Comparison of ENCODE assay signal across 17 cellular contexts in the genomic region with DNA sequence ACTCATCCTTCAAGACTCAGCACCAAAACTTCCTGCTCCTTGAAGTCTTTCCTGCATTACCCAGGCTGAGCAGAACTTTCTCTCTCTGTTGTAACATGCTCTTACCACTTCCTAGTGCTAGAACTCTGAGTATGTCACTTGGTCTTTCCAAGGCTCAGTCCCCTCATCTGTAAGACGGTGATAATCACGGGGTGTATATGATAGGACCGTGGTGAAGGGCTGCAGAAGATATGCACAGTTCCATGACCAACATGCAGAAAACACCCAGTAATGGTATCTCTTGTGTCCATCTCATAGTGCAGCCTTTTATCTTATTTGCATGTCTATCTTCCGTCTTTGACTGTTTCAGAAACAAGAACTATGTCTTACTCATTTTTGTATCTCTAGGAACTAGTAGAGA.
DNase-seq lines count a peak whose midpoint lies in the region; ATAC-seq, FAIRE-seq and TF ChIP-seq lines count a peak whose summit lies in the region.
"Had no signal": no experiment of that assay in that cellular context is flagged by ENCODE, and none has a peak within 500 bp of the region (broad histone marks: within the 10 kb centered on the region; RNA-seq: fewer than 3 reads in every experiment).

No MANE protein-coding gene starts in this region.

- H3K4me2 ChIP-seq in K562 (ENCODE audit: insufficient read depth, low read length), result no peak overlapping the region
- H3K4me2 ChIP-seq: A549, BLaER1, GM23338 had no signal

- no peaks in the 10 kb centered on the region for H3K9me1 ChIP-seq in K562 (ENCODE audit: control insufficient read depth, insufficient read depth, low read length)

- WGBS in K562 (ENCODE audit: insufficient coverage, low coverage, missing lambda C conversion rate), result 1% methylated on average over 4 of the region's 4 CpGs

- ATAC-seq in HG02870 (IDR thresholded peaks at IDR 0.05; ENCODE audit: unreplicated experiment) (peak; percentile 40), K562 (no peak), esophagus mucosa (peak; percentile 13)
- ATAC-seq: A549, GM23338, HepG2 had no signal

- intact Hi-C loops in K562 (cut with micrococcal nuclease), result no loop called here

- no peak for TF ChIP-seq POLR2A in K562 (conservative IDR thresholded peaks at IDR 0.05)

- no peak overlapping the region for H3K4me3 ChIP-seq in K562
- H3K4me3 ChIP-seq: A549, BLaER1, GM23338 had no signal

- CTCF ChIA-PET in K562 (lab: Yijun Ruan, JAX; ENCODE audit: low intra/inter-chr PET ratio), result no interaction called here

- no peaks in the 10 kb centered on the region for H4K20me1 ChIP-seq in K562 (replicated peaks; ENCODE audit: control insufficient read depth, insufficient read depth, low read length)
- H4K20me1 ChIP-seq: BLaER1 had no signal

- in situ Hi-C loops in K562 (cut with MboI) (no loop called here), ACHN (cut with HindIII; ENCODE audit: low pct_ligation_motif_present, low pct_unique_long_range_greater_than_20kb, low sequenced_read_pairs) (no loop called here)

- no peak overlapping the region for H3K9ac ChIP-seq in K562 (ENCODE audit: insufficient read depth in 1 of 2, low read depth in 2 of 2, low read length in 2 of 2)
- H3K9ac ChIP-seq: BLaER1 had no signal

- FAIRE-seq in K562 (lab: Jason Lieb, UNC), result no peak
- FAIRE-seq: A549, GM12891, HepG2, HTR-8/SVneo had no signal

- POLR2A ChIA-PET in K562 (lab: Yijun Ruan, JAX), result no interaction called here

- TF ChIP-seq RAD21 in K562 (CRISPR knock-in tag; conservative IDR thresholded peaks at IDR 0.05 in 1 of 2, IDR thresholded peaks at IDR 0.05 in 1 of 2), result no peak

- H3K36me3 ChIP-seq in K562 (ENCODE audit: control insufficient read depth, insufficient read depth, low read length), result no peaks in the 10 kb centered on the region
- H3K36me3 ChIP-seq: BLaER1 had no signal

- H3K79me2 ChIP-seq in K562 (ENCODE audit: control insufficient read depth, insufficient read depth, low read length), result no peaks in the 10 kb centered on the region

- no peaks in the 10 kb centered on the region for H3K4me1 ChIP-seq in K562 (replicated peaks in 1 of 2; ENCODE audit: control insufficient read depth in 2 of 2, insufficient read depth in 2 of 2, low read length in 2 of 2)
- H3K4me1 ChIP-seq: A549 had no signal

- TF ChIP-seq EP300 in K562 (IDR thresholded peaks at IDR 0.05; ENCODE audit: low read length), result no peak

- no peaks in the 10 kb centered on the region; a peak in 1 of 5 replicates for H3K27me3 ChIP-seq in K562 (ENCODE audit: control insufficient read depth in 2 of 2, insufficient read depth in 2 of 2, low read length in 2 of 2)
- H3K27me3 ChIP-seq: BLaER1 had no signal

- no peaks in the 10 kb centered on the region for H3K9me3 ChIP-seq in K562 (replicated peaks; ENCODE audit: control insufficient read depth, insufficient read depth, low read depth, low read length)
- H3K9me3 ChIP-seq: A549 had no signal

- BruUV-seq in K562 (replicated peaks; lab: Mats Ljungman, UMichigan), result no TSS peak

- DNase-seq in K562 (ENCODE audit: extremely low read depth in 1 of 4, low spot score in 3 of 4) (no peak), ACHN (no peak), amygdala (lab: John Stamatoyannopoulos, UW) (no peak), AG20443 (ENCODE audit: low spot score) (no peak)
- DNase-seq: AML-193; Calu3; CD8-positive, alpha-beta memory T cell; DMS 273 treated with DMSO at 0.1 percent for 48 hours; H7 had no signal

- no peak for TF ChIP-seq CTCF in K562 (IDR thresholded peaks at IDR 0.05 in 2 of 3, conservative IDR thresholded peaks at IDR 0.05 in 1 of 3; ENCODE audit: insufficient read depth in 2 of 3, low read depth in 1 of 3, low read length in 3 of 3)

- H3K27ac ChIP-seq in K562 (ENCODE audit: extremely low read depth, low read depth, low read length), result no peak overlapping the region
- H3K27ac ChIP-seq: A549, BLaER1 had no signal

- no peak overlapping the region for H2AFZ ChIP-seq in K562 (ENCODE audit: low read depth, low read length)
- H2AFZ ChIP-seq: GM23338 had no signal

TF ChIP-seq in K562, 482 proteins besides CTCF, POLR2A, EP300 and RAD21:
- no peak for TF ChIP-seq U2AF1 (optimal IDR thresholded peaks at IDR 0.05; ENCODE audit: low read depth, low read length)
- no peak for TF ChIP-seq SMARCA5 (IDR thresholded peaks at IDR 0.05)
- TF ChIP-seq FOSL1 (tag; conservative IDR thresholded peaks at IDR 0.05), result peak; percentile 40; the same call in 1 of the 2 replicates
- no peak for TF ChIP-seq ZNF133 (CRISPR knock-in tag; IDR thresholded peaks at IDR 0.05)
- TF ChIP-seq, protein P1, sequence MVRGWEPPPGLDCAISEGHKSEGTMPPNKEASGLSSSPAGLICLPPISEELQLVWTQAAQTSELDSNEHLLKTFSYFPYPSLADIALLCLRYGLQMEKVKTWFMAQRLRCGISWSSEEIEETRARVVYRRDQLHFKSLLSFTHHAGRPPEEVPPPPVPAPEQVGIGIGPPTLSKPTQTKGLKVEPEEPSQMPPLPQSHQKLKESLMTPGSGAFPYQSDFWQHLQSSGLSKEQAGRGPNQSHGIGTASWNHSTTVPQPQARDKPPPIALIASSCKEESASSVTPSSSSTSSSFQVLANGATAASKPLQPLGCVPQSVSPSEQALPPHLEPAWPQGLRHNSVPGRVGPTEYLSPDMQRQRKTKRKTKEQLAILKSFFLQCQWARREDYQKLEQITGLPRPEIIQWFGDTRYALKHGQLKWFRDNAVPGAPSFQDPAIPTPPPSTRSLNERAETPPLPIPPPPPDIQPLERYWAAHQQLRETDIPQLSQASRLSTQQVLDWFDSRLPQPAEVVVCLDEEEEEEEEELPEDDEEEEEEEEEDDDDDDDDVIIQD (CRISPR knock-in tag; IDR thresholded peaks at IDR 0.05), result no peak
- no peak for TF ChIP-seq ARNT (IDR thresholded peaks at IDR 0.05)
- no peak for TF ChIP-seq HEY1 (CRISPR knock-in tag; IDR thresholded peaks at IDR 0.05; ENCODE audit: borderline replicate concordance)
TF ChIP-seq in K562: peak in this region for 1.
